Comparison of ENCODE assay signal across 8 cellular contexts in genomic region chr7:1531979-1532455, GRCh38. TPM values are rescaled to one million over a fixed set of nuclear protein-coding genes. Genes with fewer than 3 reads are reported as not detected.
A peak's percentile ranks its signal among the peaks of the same experiment; 100 is the strongest.
DNase-seq lines count a peak whose midpoint lies in the region; ATAC-seq and TF ChIP-seq lines count a peak whose summit lies in the region.

No MANE protein-coding gene starts in this region.

- POLR2A ChIA-PET in GM10248 (lab: Yijun Ruan, JAX): no interaction called here

- no peak for ATAC-seq in GM19463 (IDR thresholded peaks at IDR 0.05; ENCODE audit: unreplicated experiment)

- CTCF ChIA-PET in GM10248 (lab: Yijun Ruan, JAX): no interaction called here

- DNase-seq in breast epithelium (ENCODE audit: low spot score in 2 of 2) (no peak), NCI-H1092 treated with DMSO at 0.1 percent for 48 hours (lab: John Stamatoyannopoulos, UW) (no peak), GOT3 (lab: John Stamatoyannopoulos, UW) (no peak), GM10248 (ENCODE audit: extremely low spot score) (no peak)

- intact Hi-C loops in breast epithelium (cut with DNase I; ENCODE audit: low total_unique reads): no loop called here

- H3K27me3 ChIP-seq in HUES64 (ENCODE audit: insufficient read depth, low read length): no peaks in the 10 kb centered on the region; the same call in 1 of the 2 replicates
- H3K27me3 ChIP-seq in breast epithelium: no peaks in the 10 kb centered on the region
- H3K27me3 ChIP-seq in muscle layer of colon (ENCODE audit: control insufficient read depth in 1 of 2, insufficient read depth in 2 of 2, low read length in 2 of 2): peaks cover 0 to 9% of the 10 kb centered on the region in 2 donors

- peaks cover 33% of the 10 kb centered on the region for H3K4me1 ChIP-seq in HUES64 (ENCODE audit: insufficient read depth, low read length)
- H3K4me1 ChIP-seq in breast epithelium: peaks cover 0 to 15% of the 10 kb centered on the region in 2 donors
- peaks cover 34% of the 10 kb centered on the region for H3K4me1 ChIP-seq in muscle layer of colon (ENCODE audit: insufficient read depth, low read length)

- peak overlapping the region; percentile 52 for H3K4me3 ChIP-seq in HUES64 (ENCODE audit: low read length)
- peak overlapping the region; percentile 52 to 84 (median 68) for H3K4me3 ChIP-seq in breast epithelium
- peak overlapping the region; percentile 70 to 74 for H3K4me3 ChIP-seq in muscle layer of colon (ENCODE audit: low read depth in 1 of 2, low read length in 2 of 2)

- TF ChIP-seq CTCF in 22Rv1 (IDR thresholded peaks at IDR 0.05): no peak
- TF ChIP-seq CTCF in breast epithelium (IDR thresholded peaks at IDR 0.05): no peak
- no peak for TF ChIP-seq CTCF in GM10248 (IDR thresholded peaks at IDR 0.05; ENCODE audit: control extremely low read depth, extremely low read depth, low read depth, missing control alignments)

- H3K36me3 ChIP-seq in HUES64 (ENCODE audit: insufficient read depth, low read length) (no peaks in the 10 kb centered on the region), breast epithelium (no peaks in the 10 kb centered on the region), muscle layer of colon (ENCODE audit: insufficient read depth, low read length) (no peaks in the 10 kb centered on the region)

- WGBS in HUES64: 71% methylated on average over 10 of the region's 10 CpGs

- TF ChIP-seq POLR2A in breast epithelium (IDR thresholded peaks at IDR 0.05): no peak

- H3K27ac ChIP-seq in 22Rv1 (peak overlapping the region; percentile 93), HUES64 (ENCODE audit: low read depth, low read length) (no peak overlapping the region; the same call in 1 of the 2 replicates), breast epithelium (peak overlapping the region; percentile 97 to 100), muscle layer of colon (ENCODE audit: low read depth, low read length) (peak overlapping the region; percentile 93)

- no peak overlapping the region for H3K9ac ChIP-seq in HUES64 (ENCODE audit: low read depth, low read length)
- H3K9ac ChIP-seq in muscle layer of colon (ENCODE audit: low read length): peak overlapping the region; percentile 69

- H3K9me3 ChIP-seq in HUES64 (ENCODE audit: insufficient read depth, low read depth, low read length) (no peaks in the 10 kb centered on the region), breast epithelium (no peaks in the 10 kb centered on the region), muscle layer of colon (ENCODE audit: low read length) (no peaks in the 10 kb centered on the region)

RNA-seq across cellular contexts. Expression of gene MAFK, which starts 1.5 kb away (rescaled TPM):
- polyA plus RNA-seq in HUES64 (2013, experiment 1 of 2): 5.4 TPM
- polyA plus RNA-seq in HUES64 (2013, experiment 2 of 2): 5.5 TPM
- total RNA-seq in breast epithelium: 10 to 100 TPM; 14.4 to 25.9 (median 25.2) TPM

RNA-seq across cellular contexts. Expression of gene TMEM184A, which starts 24.0 kb away (rescaled TPM):
- 0.85 TPM for polyA plus RNA-seq in HUES64 (2013, experiment 1 of 2)
- polyA plus RNA-seq in HUES64 (2013, experiment 2 of 2): 0.89 TPM
- total RNA-seq in breast epithelium: 1 to 10 TPM in 2 of 3 donors, not detected in 1; 6.6 to 8.2 TPM

RNA-seq across cellular contexts. Expression of gene INTS1, which starts 27.8 kb away (rescaled TPM):
- 52.0 TPM for polyA plus RNA-seq in HUES64 (2013, experiment 1 of 2)
- polyA plus RNA-seq in HUES64 (2013, experiment 2 of 2): 50.7 TPM
- 10 to 100 TPM; 27.5 to 32.1 (median 27.7) TPM for total RNA-seq in breast epithelium

RNA-seq across cellular contexts. Expression of gene PSMG3, which starts 37.8 kb away (rescaled TPM):
- polyA plus RNA-seq in HUES64 (2013, experiment 1 of 2): 39.5 TPM
- 35.7 TPM for polyA plus RNA-seq in HUES64 (2013, experiment 2 of 2)
- 10 to 100 TPM; 32.6 to 52.8 (median 45.4) TPM for total RNA-seq in breast epithelium
